Comparison of ENCODE assay signal across 11 cellular contexts in the genomic region with DNA sequence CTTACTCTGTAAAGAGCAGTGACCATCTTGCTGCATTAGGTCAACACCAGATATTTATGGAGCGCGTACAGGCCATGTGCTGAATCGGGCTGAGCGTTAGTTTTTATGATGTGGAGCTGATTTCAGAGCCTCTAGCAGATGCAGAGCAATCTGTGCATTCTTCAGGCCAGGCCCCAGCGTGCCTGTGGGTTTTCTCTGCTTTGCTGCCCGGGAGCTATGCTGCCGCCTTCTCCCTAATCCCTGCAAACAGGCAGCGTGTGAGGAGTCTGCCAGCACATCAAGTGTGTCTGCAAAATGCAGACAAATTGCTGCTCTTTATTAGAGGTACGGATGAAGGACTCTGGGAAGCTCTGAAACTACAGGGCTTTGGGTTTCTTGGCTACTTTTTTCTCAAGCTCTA.
DNase-seq lines count a peak whose midpoint lies in the region; ATAC-seq and TF ChIP-seq lines count a peak whose summit lies in the region.
"Had no signal": no experiment of that assay in that cellular context is flagged by ENCODE, and none has a peak within 500 bp of the region (broad histone marks: within the 10 kb centered on the region; RNA-seq: fewer than 3 reads in every experiment).

No MANE protein-coding gene starts in this region.

- peak overlapping the region; percentile 26 for H3K27ac ChIP-seq in caudate nucleus (ENCODE audit: low read depth, low read length)
- H3K27ac ChIP-seq in smooth muscle cell (ENCODE audit: low read depth) = peak overlapping the region; percentile 44
- H3K27ac ChIP-seq: A549 had no signal

- peaks cover 39% of the 10 kb centered on the region for H3K27me3 ChIP-seq in smooth muscle cell (ENCODE audit: low read depth)

- no peaks in the 10 kb centered on the region for H3F3A ChIP-seq in smooth muscle cell (ENCODE audit: low read depth)

- H3K4me2 ChIP-seq in smooth muscle cell = peak overlapping the region; percentile 71
- H3K4me2 ChIP-seq: A549 had no signal

- no peaks in the 10 kb centered on the region for H3K79me2 ChIP-seq in smooth muscle cell (ENCODE audit: low read depth)

- H3K9ac ChIP-seq in smooth muscle cell (ENCODE audit: low read depth) = no peak overlapping the region

- no peaks in the 10 kb centered on the region for H4K20me1 ChIP-seq in smooth muscle cell (ENCODE audit: low read depth)

- H3K4me1 ChIP-seq in smooth muscle cell (ENCODE audit: low read depth) = peaks cover 12% of the 10 kb centered on the region
- H3K4me1 ChIP-seq: A549 had no signal

- no peak overlapping the region for H3K4me3 ChIP-seq in smooth muscle cell
- H3K4me3 ChIP-seq: A549 had no signal

- H2AFZ ChIP-seq in smooth muscle cell (ENCODE audit: low read depth) = no peak overlapping the region

- no peak for TF ChIP-seq CTCF in smooth muscle cell (IDR thresholded peaks at IDR 0.05; ENCODE audit: borderline replicate concordance, insufficient read depth, poor library complexity, severe bottlenecking)

- H3K36me3 ChIP-seq in smooth muscle cell (ENCODE audit: low read depth) = no peaks in the 10 kb centered on the region

- peak; percentile 7 for DNase-seq in NCI-H748 (lab: John Stamatoyannopoulos, UW; ENCODE audit: unreplicated experiment)
- DNase-seq in NCI-H748 treated with DMSO at 0.1 percent for 48 hours (lab: John Stamatoyannopoulos, UW) = no peak
- DNase-seq in caudate nucleus (lab: John Stamatoyannopoulos, UW) = peak in 25 of 61 donors; percentile 3 to 85 (median 29)
- DNase-seq in iPS-NIHi11 (ENCODE audit: low spot score) = peak; percentile 25
- peak; percentile 37 for DNase-seq in smooth muscle cell (lab: John Stamatoyannopoulos, UW; ENCODE audit: unreplicated experiment)
- no peak for DNase-seq in stimulated activated CD4-positive, alpha-beta T cell treated with anti-CD3 and anti-CD28 coated beads, Interleukin-2, amount 100 ng/mL, for 24 hours
- no peak for DNase-seq in stimulated activated CD4-positive, alpha-beta T cell treated with anti-CD3 and anti-CD28 coated beads, Interleukin-2, amount 100 ng/mL, for 48 hours
- DNase-seq: activated T-cell treated with anti-CD3 and anti-CD28 coated beads, Interleukin-2, amount 50 U/mL, for 1 hour; NCI-H1694 had no signal

- 2% methylated on average over 9 of the region's 9 CpGs for WGBS in smooth muscle cell (ENCODE audit: low lambda C conversion rate)

- ATAC-seq in HG03354 (IDR thresholded peaks at IDR 0.05; ENCODE audit: poor library complexity, severe bottlenecking, unreplicated experiment) = no peak
- ATAC-seq: A549 had no signal

- H3K9me3 ChIP-seq in smooth muscle cell (replicated peaks; ENCODE audit: low read depth) = no peaks in the 10 kb centered on the region
- H3K9me3 ChIP-seq: A549 had no signal

Comparison
In these comparisons a context has a peak if more than half of its experiments do, and no peak if none do; other contexts are left out.
1. DNase-seq: peak in NCI-H748 (single experiment), iPS-NIHi11 (single experiment) and smooth muscle cell (single experiment); none in NCI-H748 treated with DMSO at 0.1 percent for 48 hours (single experiment), stimulated activated CD4-positive, alpha-beta T cell treated with anti-CD3 and anti-CD28 coated beads, Interleukin-2, amount 100 ng/mL, for 24 hours (0 of 2) and stimulated activated CD4-positive, alpha-beta T cell treated with anti-CD3 and anti-CD28 coated beads, Interleukin-2, amount 100 ng/mL, for 48 hours (0 of 2).